In the genomic region with DNA sequence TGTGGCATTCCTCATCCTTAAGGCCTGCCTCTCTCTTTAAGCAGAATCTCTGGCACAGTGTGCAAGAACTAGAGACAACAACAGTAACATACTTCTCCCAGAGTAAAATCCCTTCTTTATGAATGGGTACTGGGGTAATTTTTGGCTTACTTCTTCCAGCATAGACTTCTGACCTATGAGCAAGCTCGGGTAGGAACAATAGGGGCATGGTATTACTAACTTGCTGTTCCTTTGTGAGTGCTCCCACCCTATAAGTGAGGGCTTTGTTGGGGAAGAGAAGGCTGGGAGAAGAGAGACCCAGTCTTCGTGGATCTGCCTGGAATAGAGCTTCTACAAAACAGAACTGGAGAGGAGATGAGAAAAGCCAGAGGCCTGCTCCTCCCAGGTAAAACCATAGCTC, we compare ENCODE assay signal across 1 cellular context.
TF ChIP-seq lines count a peak whose summit lies in the region.

No MANE protein-coding gene starts in this region.

TF ChIP-seq in WTC11, 78 proteins besides CTCF, POLR2A, EP300 and RAD21 (continued from another document):
- TF ChIP-seq FOXP4 (CRISPR knock-in tag; IDR thresholded peaks at IDR 0.05) = no peak
- no peak for TF ChIP-seq ZNF425 (CRISPR knock-in tag; conservative IDR thresholded peaks at IDR 0.05)
- no peak for TF ChIP-seq PREB (CRISPR knock-in tag; IDR thresholded peaks at IDR 0.05; ENCODE audit: borderline replicate concordance)
- TF ChIP-seq ZNF263 (CRISPR knock-in tag; IDR thresholded peaks at IDR 0.05; ENCODE audit: low read depth) = no peak
- no peak for TF ChIP-seq ZNF396 (CRISPR knock-in tag; IDR thresholded peaks at IDR 0.05; ENCODE audit: borderline replicate concordance)
- TF ChIP-seq E2F1 (CRISPR knock-in tag; IDR thresholded peaks at IDR 0.05) = no peak
- TF ChIP-seq JUN (CRISPR knock-in tag; IDR thresholded peaks at IDR 0.05) = no peak
- no peak for TF ChIP-seq CREM (CRISPR knock-in tag; IDR thresholded peaks at IDR 0.05)
- no peak for TF ChIP-seq AR (CRISPR knock-in tag; IDR thresholded peaks at IDR 0.05)
- TF ChIP-seq MLX (CRISPR knock-in tag; IDR thresholded peaks at IDR 0.05) = no peak
TF ChIP-seq in WTC11: peak in this region for 0.
